9 cellular contexts compared by ENCODE assay signal in the genomic region with DNA sequence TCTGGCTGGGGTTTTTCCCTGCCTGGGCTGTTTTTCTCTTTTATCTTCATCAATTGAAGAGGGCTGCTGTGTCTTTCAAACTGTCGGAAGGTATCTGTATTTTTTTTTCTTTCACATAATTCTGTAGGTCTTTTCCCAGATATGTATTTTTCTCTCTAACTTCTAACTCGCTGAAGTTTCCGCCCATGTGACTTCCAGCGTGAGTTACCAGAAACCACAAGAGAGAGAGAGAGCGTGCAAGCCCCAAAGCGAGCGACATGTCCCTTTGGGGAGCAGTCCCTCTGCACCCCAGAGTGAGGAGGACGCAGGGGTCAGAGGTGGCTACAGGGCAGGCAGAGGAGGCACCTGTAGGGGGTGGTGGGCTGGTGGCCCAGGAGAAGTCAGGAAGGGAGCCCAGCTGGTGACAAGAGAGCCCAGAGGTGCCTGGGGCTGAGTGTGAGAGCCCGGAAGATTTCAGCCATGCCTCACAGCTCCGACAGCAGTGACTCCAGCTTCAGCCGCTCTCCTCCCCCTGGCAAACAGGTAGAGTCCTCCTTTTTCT. TPM values are rescaled to one million over a fixed set of nuclear protein-coding genes. Genes with fewer than 3 reads are reported as not detected.
DNase-seq lines count a peak whose midpoint lies in the region; ATAC-seq and TF ChIP-seq lines count a peak whose summit lies in the region.
"Had no signal": no experiment of that assay in that cellular context is flagged by ENCODE, and none has a peak within 500 bp of the region (broad histone marks: within the 10 kb centered on the region; RNA-seq: fewer than 3 reads in every experiment).

A gene with protein sequence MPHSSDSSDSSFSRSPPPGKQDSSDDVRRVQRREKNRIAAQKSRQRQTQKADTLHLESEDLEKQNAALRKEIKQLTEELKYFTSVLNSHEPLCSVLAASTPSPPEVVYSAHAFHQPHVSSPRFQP (plus strand): TSS at position 246 of the 541 bp plus-strand sequence. CDS start 214 bp downstream, at position 460.

- no peaks in the 10 kb centered on the region for H3K79me2 ChIP-seq in DND-41 (ENCODE audit: insufficient read depth, low read length)
- peaks cover 100% of the 10 kb centered on the region for H3K79me2 ChIP-seq in OCI-LY3 (ENCODE audit: low read length)

- H3K27ac ChIP-seq in DND-41 (ENCODE audit: low read length) = peak within 1 kb of the TSS; percentile 72
- H3K27ac ChIP-seq in OCI-LY3 (ENCODE audit: low read length) = peak within 1 kb of the TSS; percentile 99

- peak within 1 kb of the TSS; percentile 19 to 63; a peak in 3 of 4 replicates for H3K4me3 ChIP-seq in DND-41 (ENCODE audit: low read depth in 1 of 2, low read length in 2 of 2)
- H3K4me3 ChIP-seq in OCI-LY3 (ENCODE audit: low read length) = peak within 1 kb of the TSS; percentile 85

- peaks cover 33% of the 10 kb centered on the region for H3K4me1 ChIP-seq in DND-41 (ENCODE audit: insufficient read depth, low read length)
- H3K4me1 ChIP-seq in OCI-LY3 (ENCODE audit: low read length) = peaks cover 85% of the 10 kb centered on the region

- DNase-seq in DND-41 (peak; percentile 69), mucosa of gallbladder (ENCODE audit: low spot score) (peak; percentile 51), NCI-H2029 treated with DMSO at 0.1 percent for 48 hours (lab: John Stamatoyannopoulos, UW) (no peak), SHP77 treated with DMSO at 0.1 percent for 48 hours (lab: John Stamatoyannopoulos, UW) (no peak)
- DNase-seq in activated effector memory CD4-positive, alpha-beta T cell treated with anti-CD3 and anti-CD28 coated beads, Interleukin-2, amount 50 U/mL, for 16 hours = peak; percentile 92

- ATAC-seq in DND-41 (ENCODE audit: insufficient read depth, low read depth) (peak; percentile 90), GM21723 (IDR thresholded peaks at IDR 0.05; ENCODE audit: unreplicated experiment) (peak; percentile 58)

- H3K36me3 Mint-ChIP-seq in stimulated activated naive CD8-positive, alpha-beta T cell treated with anti-CD3 and anti-CD28 coated beads, Interleukin-15, Interleukin-2, amounts not matched to agents 100 ng/mL and 50 ng/mL, for 24 hours (ENCODE audit: low read depth) = peaks cover 44% of the 10 kb centered on the region

- no peaks in the 10 kb centered on the region for H3K27me3 Mint-ChIP-seq in stimulated activated naive CD8-positive, alpha-beta T cell treated with anti-CD3 and anti-CD28 coated beads, Interleukin-15, Interleukin-2, amounts not matched to agents 100 ng/mL and 50 ng/mL, for 24 hours

- no peaks in the 10 kb centered on the region for H3K9me3 Mint-ChIP-seq in stimulated activated naive CD8-positive, alpha-beta T cell treated with anti-CD3 and anti-CD28 coated beads, Interleukin-15, Interleukin-2, amounts not matched to agents 100 ng/mL and 50 ng/mL, for 24 hours

- peak within 1 kb of the TSS; percentile 99 for H3K27ac Mint-ChIP-seq in stimulated activated naive CD8-positive, alpha-beta T cell treated with anti-CD3 and anti-CD28 coated beads, Interleukin-15, Interleukin-2, amounts not matched to agents 100 ng/mL and 50 ng/mL, for 24 hours

- H3K27me3 ChIP-seq in DND-41 (ENCODE audit: insufficient read depth, low read length, poor library complexity) (no peaks in the 10 kb centered on the region), OCI-LY3 (ENCODE audit: low read depth, low read length) (no peaks in the 10 kb centered on the region)

- H4K20me1 ChIP-seq in DND-41 (ENCODE audit: insufficient read depth, low read length) = no peaks in the 10 kb centered on the region
- peaks cover 4% of the 10 kb centered on the region; the same call in 1 of the 2 replicates for H4K20me1 ChIP-seq in OCI-LY3 (ENCODE audit: insufficient read depth, low read length)

- H3K4me2 ChIP-seq in DND-41 (ENCODE audit: insufficient read depth, low read length) = peak within 1 kb of the TSS; percentile 89
- peak within 1 kb of the TSS; percentile 100 for H3K4me2 ChIP-seq in OCI-LY3 (ENCODE audit: low read length)

- no peaks in the 10 kb centered on the region for H3K36me3 ChIP-seq in DND-41 (ENCODE audit: insufficient read depth, low read length)
- H3K36me3 ChIP-seq in OCI-LY3 (replicated peaks; ENCODE audit: low read depth, low read length) = peaks cover 75% of the 10 kb centered on the region

- TF ChIP-seq CTCF in DND-41 (IDR thresholded peaks at IDR 0.05; ENCODE audit: borderline replicate concordance, extremely low read depth, low read length, poor library complexity, severe bottlenecking) (no peak), OCI-LY3 (IDR thresholded peaks at IDR 0.05; ENCODE audit: low read depth, low read length) (no peak)

- H3K4me1 Mint-ChIP-seq in stimulated activated naive CD8-positive, alpha-beta T cell treated with anti-CD3 and anti-CD28 coated beads, Interleukin-15, Interleukin-2, amounts not matched to agents 100 ng/mL and 50 ng/mL, for 24 hours (ENCODE audit: low read depth) = peaks cover 71% of the 10 kb centered on the region

- H2AFZ ChIP-seq in DND-41 (ENCODE audit: low read depth, low read length) = peak within 1 kb of the TSS; percentile 90
- H2AFZ ChIP-seq in OCI-LY3 (ENCODE audit: low read depth, low read length) = no peak within 1 kb of the TSS

- H3K9me3 ChIP-seq in DND-41 (ENCODE audit: insufficient read depth, low read length, severe bottlenecking) = no peaks in the 10 kb centered on the region
- no peaks in the 10 kb centered on the region for H3K9me3 ChIP-seq in OCI-LY3 (ENCODE audit: insufficient read depth, low read length)

- H3K9ac ChIP-seq in DND-41 (ENCODE audit: low read depth, low read length) (peak within 1 kb of the TSS; percentile 50), OCI-LY3 (ENCODE audit: low read length) (peak within 1 kb of the TSS; percentile 100)

- peak within 1 kb of the TSS; percentile 100 for H3K4me3 Mint-ChIP-seq in stimulated activated naive CD8-positive, alpha-beta T cell treated with anti-CD3 and anti-CD28 coated beads, Interleukin-15, Interleukin-2, amounts not matched to agents 100 ng/mL and 50 ng/mL, for 24 hours

RNA-seq across cellular contexts. Expression of the gene that starts here (rescaled TPM):
- total RNA-seq in mucosa of gallbladder = 5.7 TPM
- total RNA-seq: epithelial cell of proximal tubule had no signal

Comparison
In these comparisons a context has a peak if more than half of its experiments do, and no peak if none do; other contexts are left out.
1. DNase-seq: peak in DND-41 (single experiment), activated effector memory CD4-positive, alpha-beta T cell treated with anti-CD3 and anti-CD28 coated beads, Interleukin-2, amount 50 U/mL, for 16 hours (single experiment) and mucosa of gallbladder (single experiment); none in NCI-H2029 treated with DMSO at 0.1 percent for 48 hours (single experiment) and SHP77 treated with DMSO at 0.1 percent for 48 hours (single experiment).